Comparison of ENCODE assay signal across 8 cellular contexts in genomic region chr5:150517272-150518152, GRCh38. TPM values are rescaled to one million over a fixed set of nuclear protein-coding genes. Genes with fewer than 3 reads are reported as not detected.
DNase-seq lines count a peak whose midpoint lies in the region; TF ChIP-seq lines count a peak whose summit lies in the region.

No MANE protein-coding gene starts in this region.

- POLR2A ChIA-PET in MCF 10A (lab: Yijun Ruan, JAX) = interaction anchor here (0.7 to 3.4 kb wide), 14 partner anchors 8 to 1144 kb away, joined by 3 to 45 read pairs (median 4); partner anchors contain the start of gene NDST1

- peak overlapping the region; percentile 68 for H3K27ac ChIP-seq in ACC112 (ENCODE audit: low read depth, low read length)

- no peaks in the 10 kb centered on the region for H3K9me3 ChIP-seq in MG63

- H2AFZ ChIP-seq in ACC112 (ENCODE audit: low read length, unreplicated experiment) = no peak overlapping the region

- DNase-seq in MG63 = peak; percentile 95
- DNase-seq in MCF 10A (ENCODE audit: unreplicated experiment) = peak; percentile 94
- peak; percentile 67 to 93 for DNase-seq in lung microvascular endothelial cell (ENCODE audit: low read depth in 2 of 2)
- no peak for DNase-seq in germinal center (ENCODE audit: low spot score)
- no peak for DNase-seq in GM13976 (ENCODE audit: low spot score)
- no peak for DNase-seq in effector CD4-positive, alpha-beta T cell
- no peak for DNase-seq in effector CD8-positive, alpha-beta T cell (lab: John Stamatoyannopoulos, UW)

- peak overlapping the region; percentile 52 for H3K4me3 Mint-ChIP-seq in MCF 10A (ENCODE audit: unreplicated experiment)

- peaks cover 31% of the 10 kb centered on the region for H3K36me3 Mint-ChIP-seq in MCF 10A (ENCODE audit: insufficient read depth, unreplicated experiment)

- CTCF ChIA-PET in MCF 10A (lab: Yijun Ruan, JAX) = interaction anchor here (0.6 to 5.1 kb wide), 18 partner anchors 13 to 123 kb away, joined by 3 to 19 read pairs (median 4); no protein-coding TSS in a partner anchor

- H3K79me2 ChIP-seq in ACC112 (ENCODE audit: control insufficient read depth, insufficient read depth, low read length, unreplicated experiment) = peaks cover 74% of the 10 kb centered on the region

- H3K4me1 ChIP-seq in ACC112 (ENCODE audit: control insufficient read depth, insufficient read depth, low read length, unreplicated experiment) = peaks cover 48% of the 10 kb centered on the region

- intact Hi-C loops in MCF 10A (cut with micrococcal nuclease) = loop anchor here (1.0 kb wide), 1 partner anchor 25 kb away; no protein-coding TSS in a partner anchor

- TF ChIP-seq CTCF in MCF 10A (IDR thresholded peaks at IDR 0.05; ENCODE audit: unreplicated experiment) (no peak), GM13976 (IDR thresholded peaks at IDR 0.05; ENCODE audit: borderline replicate concordance, control extremely low read depth, extremely low read depth, insufficient read depth, missing control alignments) (no peak)

- in situ Hi-C loops in GM13976 (cut with MboI; ENCODE audit: low sequenced_read_pairs, unreplicated experiment) = no loop called here

- H3K4me3 ChIP-seq in ACC112 (ENCODE audit: low read depth, low read length) (no peak overlapping the region), MG63 (no peak overlapping the region)

- peaks cover 45% of the 10 kb centered on the region for H3K4me1 Mint-ChIP-seq in MCF 10A (ENCODE audit: insufficient read depth, unreplicated experiment)

- H3K36me3 ChIP-seq in ACC112 (ENCODE audit: insufficient read depth, low read length) = peaks cover 8% of the 10 kb centered on the region; the same call in 1 of the 2 replicates
- peaks cover 79% of the 10 kb centered on the region for H3K36me3 ChIP-seq in MG63

- H3K27ac Mint-ChIP-seq in MCF 10A (ENCODE audit: low read depth, unreplicated experiment) = peak overlapping the region; percentile 71

- H3K9me3 Mint-ChIP-seq in MCF 10A (ENCODE audit: unreplicated experiment) = no peaks in the 10 kb centered on the region

- BruUV-seq in MCF 10A (replicated peaks; lab: Mats Ljungman, UMichigan) = no TSS peak

- H3K27me3 ChIP-seq in ACC112 (ENCODE audit: insufficient read depth, low read length) = no peaks in the 10 kb centered on the region
- H3K27me3 ChIP-seq in MG63 = no peaks in the 10 kb centered on the region

- no peaks in the 10 kb centered on the region for H3K27me3 Mint-ChIP-seq in MCF 10A (ENCODE audit: insufficient read depth, unreplicated experiment)

RNA-seq across cellular contexts. Expression of gene NDST1, which starts 9.6 kb away (rescaled TPM):
- total RNA-seq in MG63 (2014; rRNA removed; shearing (Covaris generic); ENCODE audit: low replicate concordance) = 101 and 142 TPM in 2 replicates
- total RNA-seq in MCF 10A (2022) (68.9 and 79.3 TPM in 2 replicates), lung microvascular endothelial cell (22.6 and 27.5 TPM in 2 replicates)

Comparison
In these comparisons a context has a peak if more than half of its experiments do, and no peak if none do; other contexts are left out.
1. DNase-seq: peak in MG63 (single experiment), MCF 10A (single experiment) and lung microvascular endothelial cell (2 of 2); none in germinal center (single experiment), GM13976 (single experiment), effector CD4-positive, alpha-beta T cell (single experiment) and effector CD8-positive, alpha-beta T cell (single experiment).